ENCODE assay signal across 13 cellular contexts in genomic region chr13:49569993-49570689, GRCh38. TPM values are rescaled to one million over a fixed set of nuclear protein-coding genes. Genes with fewer than 3 reads are reported as not detected.
DNase-seq lines count a peak whose midpoint lies in the region; FAIRE-seq and TF ChIP-seq lines count a peak whose summit lies in the region.
"Had no signal": no experiment of that assay in that cellular context is flagged by ENCODE, and none has a peak within 500 bp of the region (broad histone marks: within the 10 kb centered on the region; RNA-seq: fewer than 3 reads in every experiment).

No MANE protein-coding gene starts in this region.

- no peak for TF ChIP-seq CTCF in GM10248 (IDR thresholded peaks at IDR 0.05; ENCODE audit: control extremely low read depth, extremely low read depth, low read depth, missing control alignments)
- no peak for TF ChIP-seq CTCF in bronchial epithelial cell (IDR thresholded peaks at IDR 0.05; ENCODE audit: insufficient read depth, low read length, severe bottlenecking)

- H3K27me3 ChIP-seq in bronchial epithelial cell (ENCODE audit: control insufficient read depth, insufficient read depth, low read length) (no peaks in the 10 kb centered on the region), MG63 (no peaks in the 10 kb centered on the region)
- H3K27me3 ChIP-seq: heart left ventricle had no signal

- CTCF ChIA-PET in GM10248 (lab: Yijun Ruan, JAX) = interaction anchor here (0.8 to 2.0 kb wide), 3 partner anchors 10 to 290 kb away, joined by 3 to 7 read pairs (median 4); no protein-coding TSS in a partner anchor

- peak; percentile 28 to 34 for DNase-seq in AML-193 (lab: John Stamatoyannopoulos, UW)
- peak; percentile 29 for DNase-seq in GM10248 (ENCODE audit: extremely low spot score)
- DNase-seq in NOMO-1 treated with DMSO at 0.1 percent for 48 hours (lab: John Stamatoyannopoulos, UW; ENCODE audit: unreplicated experiment) = peak; percentile 47
- DNase-seq in bronchial epithelial cell (ENCODE audit: low read depth) = peak; percentile 93
- DNase-seq in NCI-H748 treated with DMSO at 0.1 percent for 48 hours (lab: John Stamatoyannopoulos, UW) = no peak
- DNase-seq in MG63 = no peak
- DNase-seq in stimulated activated naive CD4-positive, alpha-beta T cell (lab: John Stamatoyannopoulos, UW) = no peak
- DNase-seq in iPS-NIHi7 (ENCODE audit: extremely low spot score) = no peak
- DNase-seq: activated effector memory CD4-positive, alpha-beta T cell treated with Interleukin-2 at 50 U/mL for 16 hours; C1 segment of cervical spinal cord; heart left ventricle; NCI-H187 treated with DMSO at 0.1 percent for 48 hours; trophoblast cell had no signal

- H3K9me3 ChIP-seq in MG63 = no peaks in the 10 kb centered on the region
- H3K9me3 ChIP-seq: heart left ventricle had no signal

- POLR2A ChIA-PET in GM10248 (lab: Yijun Ruan, JAX) = no interaction called here

- no peak for FAIRE-seq in bronchial epithelial cell (lab: Jason Lieb, UNC)

- H3K4me3 ChIP-seq in bronchial epithelial cell (ENCODE audit: low read depth, low read length) = no peak overlapping the region
- no peak overlapping the region for H3K4me3 ChIP-seq in MG63
- H3K4me3 ChIP-seq: heart left ventricle had no signal

- peaks cover 1% of the 10 kb centered on the region for H3K36me3 ChIP-seq in bronchial epithelial cell (ENCODE audit: control insufficient read depth, insufficient read depth, low read length)
- peaks cover 8% of the 10 kb centered on the region for H3K36me3 ChIP-seq in MG63

RNA-seq across cellular contexts. Expression of gene RCBTB1, which starts 15.2 kb away (rescaled TPM):
- 10.4 and 21.3 TPM in 2 replicates for total RNA-seq in bronchial epithelial cell
- 3.6 and 4.3 TPM in 2 replicates for total RNA-seq in MG63 (2014; rRNA removed; shearing (Covaris generic); ENCODE audit: low replicate concordance)

RNA-seq across cellular contexts. Expression of gene ARL11, which starts 58.2 kb away (rescaled TPM):
- under 0.01 TPM in 1 of 2 replicates, not detected in the other for total RNA-seq in bronchial epithelial cell
- total RNA-seq in MG63 (2014; rRNA removed; shearing (Covaris generic); ENCODE audit: low replicate concordance) = not detected in 2 replicates

Comparison
In these comparisons a context has a peak if more than half of its experiments do, and no peak if none do; other contexts are left out.
1. DNase-seq: peak in AML-193 (2 of 2), GM10248 (single experiment), NOMO-1 treated with DMSO at 0.1 percent for 48 hours (single experiment) and bronchial epithelial cell (single experiment); none in NCI-H748 treated with DMSO at 0.1 percent for 48 hours (single experiment), MG63 (single experiment), stimulated activated naive CD4-positive, alpha-beta T cell (0 of 6) and iPS-NIHi7 (single experiment).